Comparison of ENCODE assay signal across 8 cellular contexts in genomic region chr3:12954891-12955650, GRCh38.
DNase-seq lines count a peak whose midpoint lies in the region; ATAC-seq and TF ChIP-seq lines count a peak whose summit lies in the region.

No MANE protein-coding gene starts in this region.

- H3K4me3 ChIP-seq in mucosa of stomach (ENCODE audit: low read length) (no peak overlapping the region), uterus (no peak overlapping the region)

- H3K9me3 ChIP-seq in mucosa of stomach (ENCODE audit: control insufficient read depth, low read length) (no peaks in the 10 kb centered on the region), uterus (no peaks in the 10 kb centered on the region)

- intact Hi-C loops in uterus (cut with DNase I; ENCODE audit: low total_unique reads) = no loop called here

- peak; percentile 33 for ATAC-seq in GM21717 (IDR thresholded peaks at IDR 0.05; ENCODE audit: unreplicated experiment)

- H3K4me1 ChIP-seq in mucosa of stomach (ENCODE audit: control insufficient read depth, insufficient read depth, low read length) (peaks cover 42% of the 10 kb centered on the region), uterus (peaks cover 0 to 15% of the 10 kb centered on the region in 2 donors)

- peak; percentile 16 for DNase-seq in COLO829 (ENCODE audit: low spot score)
- peak; percentile 84 for DNase-seq in NCI-H69 (lab: John Stamatoyannopoulos, UW)
- peak; percentile 58 for DNase-seq in dedifferentiated amniotic fluid mesenchymal stem cell (ENCODE audit: extremely low spot score)
- DNase-seq in uterus = peak; percentile 53 to 61
- DNase-seq in central memory CD4-positive, alpha-beta T cell = no peak
- DNase-seq in LoVo (ENCODE audit: low spot score) = no peak

- H3K9ac ChIP-seq in mucosa of stomach (ENCODE audit: low read length) = peak overlapping the region; percentile 47

- no peak for TF ChIP-seq CTCF in uterus (IDR thresholded peaks at IDR 0.05)

- no peaks in the 10 kb centered on the region for H3K27me3 ChIP-seq in mucosa of stomach (ENCODE audit: control insufficient read depth, insufficient read depth, low read length)
- no peaks in the 10 kb centered on the region for H3K27me3 ChIP-seq in uterus

- H3K36me3 ChIP-seq in mucosa of stomach (ENCODE audit: control insufficient read depth, insufficient read depth, low read length) (no peaks in the 10 kb centered on the region), uterus (no peaks in the 10 kb centered on the region)

- TF ChIP-seq POLR2A in uterus (IDR thresholded peaks at IDR 0.05) = no peak

- H3K27ac ChIP-seq in uterus = peak overlapping the region; percentile 32 to 40

Comparison
In these comparisons a context has a peak if more than half of its experiments do, and no peak if none do; other contexts are left out.
1. DNase-seq: peak in COLO829 (single experiment), NCI-H69 (single experiment), dedifferentiated amniotic fluid mesenchymal stem cell (single experiment) and uterus (2 of 2); none in central memory CD4-positive, alpha-beta T cell (single experiment) and LoVo (single experiment).